Comparison of ENCODE assay signal across 12 cellular contexts in the genomic region with DNA sequence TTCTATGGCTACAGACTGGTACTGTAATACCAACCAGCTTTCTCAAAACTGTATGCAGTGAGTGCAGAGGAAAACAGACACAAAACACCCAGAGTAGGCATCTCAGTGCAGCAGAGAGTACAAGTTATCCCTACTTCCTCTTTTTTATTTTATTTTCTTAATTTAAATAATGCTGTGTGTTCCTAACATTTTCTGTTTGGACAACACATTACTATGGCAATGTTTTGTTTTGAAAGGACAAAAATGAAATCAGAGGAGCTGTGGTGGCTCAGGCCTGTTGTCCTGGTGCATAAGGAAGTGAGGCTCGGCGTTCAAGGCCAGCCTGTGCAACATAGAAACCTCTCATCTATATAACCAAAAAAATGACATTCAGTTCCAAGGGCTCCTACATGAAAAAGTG. TPM values are rescaled to one million over a fixed set of nuclear protein-coding genes. Genes with fewer than 3 reads are reported as not detected.
A peak's percentile ranks its signal among the peaks of the same experiment; 100 is the strongest.
DNase-seq lines count a peak whose midpoint lies in the region; ATAC-seq, FAIRE-seq and TF ChIP-seq lines count a peak whose summit lies in the region.
"Had no signal": no experiment of that assay in that cellular context is flagged by ENCODE, and none has a peak within 500 bp of the region (broad histone marks: within the 10 kb centered on the region; RNA-seq: fewer than 3 reads in every experiment).

No MANE protein-coding gene starts in this region.

- H3K9me1 ChIP-seq in IMR-90 (ENCODE audit: insufficient read depth, low read length) (peaks cover 7% of the 10 kb centered on the region), K562 (ENCODE audit: control insufficient read depth, insufficient read depth, low read length) (peaks cover 7% of the 10 kb centered on the region)

- peaks cover 92% of the 10 kb centered on the region for H3K79me2 ChIP-seq in ACC112 (ENCODE audit: control insufficient read depth, insufficient read depth, low read length, unreplicated experiment)
- peaks cover 96% of the 10 kb centered on the region for H3K79me2 ChIP-seq in K562 (ENCODE audit: control insufficient read depth, insufficient read depth, low read length)

- H4K5ac ChIP-seq in IMR-90 (ENCODE audit: low read depth, low read length): peak overlapping the region; percentile 22; the same call in 1 of the 2 replicates

- no peak overlapping the region for H2AK9ac ChIP-seq in IMR-90 (replicated peaks; ENCODE audit: low read depth, low read length, poor library complexity)

- peak overlapping the region; percentile 76 for H3K23ac ChIP-seq in IMR-90 (ENCODE audit: low read depth, low read length)

- H2BK15ac ChIP-seq in IMR-90 (ENCODE audit: low read depth, low read length): no peak overlapping the region; the same call in 2 of the 3 replicates

- H3K4ac ChIP-seq in IMR-90 (ENCODE audit: low read depth, low read length): peak overlapping the region; percentile 41; the same call in 1 of the 2 replicates

- WGBS in IMR-90 (ENCODE audit: extremely low coverage in 2 of 2, insufficient read length in 1 of 2), 2 experiments: no CpG with 5 or more reads among the region's 2 CpGs
- WGBS in K562 (ENCODE audit: insufficient coverage, low coverage, missing lambda C conversion rate): 97% methylated on average over 2 of the region's 2 CpGs

- H3K4me2 ChIP-seq in IMR-90 (ENCODE audit: low read depth, low read length) (no peak overlapping the region), K562 (ENCODE audit: insufficient read depth, low read length) (no peak overlapping the region)

- H3K4me3 Mint-ChIP-seq in naive B cell (peak overlapping the region in 4 of 8 donors; percentile 6 to 63 (median 42)), endothelial cell (ENCODE audit: unreplicated experiment) (no peak overlapping the region)
- H3K4me3 Mint-ChIP-seq in activated CD8-positive, alpha-beta T cell treated with anti-CD3 and anti-CD28 coated beads for 36 hours: no peak overlapping the region
- H3K4me3 Mint-ChIP-seq: activated naive CD8-positive, alpha-beta T cell treated with anti-CD3 and anti-CD28 coated beads, Interleukin-2, amount 10 ng/mL, durations not matched to agents 7 days and 5 days had no signal

- peak overlapping the region in 1 of 2 experiments; percentile 4; a peak in 1 of 4 replicates for H4K8ac ChIP-seq in IMR-90 (ENCODE audit: low read depth in 2 of 2, low read length in 2 of 2)

- TF ChIP-seq CTCF in IMR-90 (conservative IDR thresholded peaks at IDR 0.05; ENCODE audit: low read depth, low read length) (no peak), K562 (IDR thresholded peaks at IDR 0.05 in 2 of 3, conservative IDR thresholded peaks at IDR 0.05 in 1 of 3; ENCODE audit: insufficient read depth in 2 of 3, low read depth in 1 of 3, low read length in 3 of 3) (no peak), endothelial cell (IDR thresholded peaks at IDR 0.05; ENCODE audit: unreplicated experiment) (no peak)
- no peak for TF ChIP-seq CTCF in activated CD8-positive, alpha-beta T cell treated with anti-CD3 and anti-CD28 coated beads for 36 hours (IDR thresholded peaks at IDR 0.05)

- H3K18ac ChIP-seq in IMR-90 (ENCODE audit: low read depth, low read length): peak overlapping the region; percentile 50; the same call in 1 of the 2 replicates

- H3K9me3 ChIP-seq in IMR-90 (ENCODE audit: control insufficient read depth, insufficient read depth, low read length) (no peaks in the 10 kb centered on the region), K562 (replicated peaks; ENCODE audit: control insufficient read depth, insufficient read depth, low read depth, low read length) (no peaks in the 10 kb centered on the region)

- H2AK5ac ChIP-seq in IMR-90 (ENCODE audit: low read depth, low read length): no peak overlapping the region

- peaks cover 84% of the 10 kb centered on the region for H4K20me1 ChIP-seq in IMR-90 (ENCODE audit: insufficient read depth, low read length)
- peaks cover 6% of the 10 kb centered on the region for H4K20me1 ChIP-seq in K562 (replicated peaks; ENCODE audit: control insufficient read depth, insufficient read depth, low read length)

- H3K9me3 Mint-ChIP-seq in naive B cell: no peaks in the 10 kb centered on the region
- H3K9me3 Mint-ChIP-seq in endothelial cell (ENCODE audit: unreplicated experiment): no peaks in the 10 kb centered on the region
- no peaks in the 10 kb centered on the region for H3K9me3 Mint-ChIP-seq in activated CD8-positive, alpha-beta T cell treated with anti-CD3 and anti-CD28 coated beads for 36 hours
- H3K9me3 Mint-ChIP-seq: activated naive CD8-positive, alpha-beta T cell treated with anti-CD3 and anti-CD28 coated beads, Interleukin-2, amount 10 ng/mL, durations not matched to agents 7 days and 5 days had no signal

- in situ Hi-C loops in IMR-90 (cut with MboI; ENCODE audit: low sequenced_read_pairs) (loop anchor here (5.0 kb wide), 1 partner anchor 135 kb away; no protein-coding TSS in a partner anchor), K562 (cut with MboI) (loop anchor here (5.0 to 10.0 kb wide), 2 partner anchors 285 to 427 kb away; a partner anchor contains a TSS)

- no TSS peak for BruUV-seq in IMR-90 (replicated peaks; lab: Mats Ljungman, UMichigan)
- no TSS peak for BruUV-seq in K562 (replicated peaks; lab: Mats Ljungman, UMichigan)

- POLR2A ChIA-PET in IMR-90 (lab: Charles Lee; ENCODE audit: unreplicated experiment) (no interaction called here), K562 (lab: Yijun Ruan, JAX) (interaction anchor here (1.1 kb wide), 1 partner anchor 24 kb away, joined by 5 read pairs; no protein-coding TSS in a partner anchor)
- POLR2A ChIA-PET in activated CD8-positive, alpha-beta T cell treated with anti-CD3 and anti-CD28 coated beads for 36 hours (lab: Charles Lee): no interaction called here

- no peak for TF ChIP-seq EP300 in K562 (IDR thresholded peaks at IDR 0.05; ENCODE audit: low read length)

- H3K14ac ChIP-seq in IMR-90 (replicated peaks; ENCODE audit: low read depth, low read length): peak overlapping the region; percentile 49; the same call in 1 of the 2 replicates

- H3K79me1 ChIP-seq in IMR-90 (ENCODE audit: low read depth in 1 of 2, low read length in 2 of 2): peaks cover 0 to 51% of the 10 kb centered on the region in 2 experiments; a peak in 2 of 4 replicates

- DNase-seq in IMR-90: no peak
- DNase-seq in K562 (ENCODE audit: extremely low read depth in 1 of 4, low spot score in 3 of 4): no peak
- no peak for DNase-seq in naive B cell
- DNase-seq in NCI-H1930 (lab: John Stamatoyannopoulos, UW): no peak
- DNase-seq in SK-N-DZ (ENCODE audit: low spot score): no peak
- no peak for DNase-seq in endothelial cell (ENCODE audit: low spot score)
- no peak for DNase-seq in activated CD8-positive, alpha-beta T cell treated with anti-CD3 and anti-CD28 coated beads for 36 hours
- DNase-seq: activated CD4-positive, alpha-beta T cell treated with anti-CD3 and anti-CD28 coated beads, Interleukin-2, amount 50 U/mL, for 48 hours; activated naive CD8-positive, alpha-beta T cell treated with anti-CD3 and anti-CD28 coated beads, Interleukin-2, amount 10 ng/mL, durations not matched to agents 7 days and 5 days; NCI-H1694; stimulated activated naive CD4-positive, alpha-beta T cell treated with Interleukin-2 at 50 U/mL for 16 hours had no signal

- TF ChIP-seq POLR2A in IMR-90 (IDR thresholded peaks at IDR 0.05; ENCODE audit: low read depth, low read length) (no peak), K562 (conservative IDR thresholded peaks at IDR 0.05) (no peak)

- no peak overlapping the region for H3K56ac ChIP-seq in IMR-90 (ENCODE audit: extremely low read depth, insufficient read depth, low read length)

- H2BK20ac ChIP-seq in IMR-90 (ENCODE audit: low read depth, low read length): no peak overlapping the region

- H3K36me3 Mint-ChIP-seq in naive B cell (peaks cover 0 to 6% of the 10 kb centered on the region in 2 donors), endothelial cell (ENCODE audit: low read depth, unreplicated experiment) (peaks cover 10% of the 10 kb centered on the region)
- no peaks in the 10 kb centered on the region for H3K36me3 Mint-ChIP-seq in activated CD8-positive, alpha-beta T cell treated with anti-CD3 and anti-CD28 coated beads for 36 hours (ENCODE audit: low read depth)

- H3K36me3 ChIP-seq in ACC112 (ENCODE audit: insufficient read depth, low read length): 0 out of 2 replicates have a peak, but pooled peaks cover 4% of the 10 kb centered on the region
- peaks cover 10% of the 10 kb centered on the region for H3K36me3 ChIP-seq in IMR-90 (ENCODE audit: control insufficient read depth, insufficient read depth, low read length)
- peaks cover 61% of the 10 kb centered on the region for H3K36me3 ChIP-seq in K562 (ENCODE audit: control insufficient read depth, insufficient read depth, low read length)

- H3K27ac Mint-ChIP-seq in naive B cell (peak overlapping the region in 2 of 6 donors; percentile 75 to 81), endothelial cell (ENCODE audit: unreplicated experiment) (no peak overlapping the region)
- H3K27ac Mint-ChIP-seq in activated CD8-positive, alpha-beta T cell treated with anti-CD3 and anti-CD28 coated beads for 36 hours: no peak overlapping the region
- H3K27ac Mint-ChIP-seq: activated naive CD8-positive, alpha-beta T cell treated with anti-CD3 and anti-CD28 coated beads, Interleukin-2, amount 10 ng/mL, durations not matched to agents 7 days and 5 days had no signal

- H3K9ac ChIP-seq in IMR-90 (ENCODE audit: low read depth, low read length) (no peak overlapping the region; the same call in 1 of the 2 replicates), K562 (ENCODE audit: insufficient read depth in 1 of 2, low read depth in 2 of 2, low read length in 2 of 2) (no peak overlapping the region)

- H3K4me1 Mint-ChIP-seq in naive B cell: peaks cover 37 to 56% (median 45%) of the 10 kb centered on the region in 3 donors
- H3K4me1 Mint-ChIP-seq in endothelial cell (ENCODE audit: unreplicated experiment): peaks cover 53% of the 10 kb centered on the region
- H3K4me1 Mint-ChIP-seq in activated CD8-positive, alpha-beta T cell treated with anti-CD3 and anti-CD28 coated beads for 36 hours (ENCODE audit: low read depth): peaks cover 19% of the 10 kb centered on the region

- H3K4me3 ChIP-seq in ACC112 (ENCODE audit: low read depth, low read length) (no peak overlapping the region), IMR-90 (ENCODE audit: insufficient read depth, low read depth, low read length) (no peak overlapping the region), K562 (no peak overlapping the region)

- H3K27me3 ChIP-seq in ACC112 (ENCODE audit: insufficient read depth, low read length) (no peaks in the 10 kb centered on the region), IMR-90 (ENCODE audit: control insufficient read depth, insufficient read depth, low read length) (no peaks in the 10 kb centered on the region), K562 (ENCODE audit: control insufficient read depth in 2 of 2, insufficient read depth in 2 of 2, low read length in 2 of 2) (no peaks in the 10 kb centered on the region)

- H3K27ac ChIP-seq in ACC112 (ENCODE audit: low read depth, low read length) (peak overlapping the region; percentile 82), IMR-90 (ENCODE audit: insufficient read depth, low read length) (peak overlapping the region; percentile 47; the same call in 1 of the 2 replicates), K562 (ENCODE audit: extremely low read depth, low read depth, low read length) (no peak overlapping the region)

- CTCF ChIA-PET in IMR-90 (lab: Yijun Ruan, JAX) (interaction anchor here (4.8 kb wide), 1 partner anchor 136 kb away, joined by 32 read pairs; no protein-coding TSS in a partner anchor), K562 (lab: Yijun Ruan, JAX; ENCODE audit: low intra/inter-chr PET ratio) (no interaction called here)
- CTCF ChIA-PET in activated CD8-positive, alpha-beta T cell treated with anti-CD3 and anti-CD28 coated beads for 36 hours (lab: Charles Lee): interaction anchor here (1.1 to 10.9 kb wide), 4 partner anchors 49 to 136 kb away, joined by 3 to 347 read pairs (median 6); no protein-coding TSS in a partner anchor

- no peak overlapping the region for H2AFZ ChIP-seq in ACC112 (ENCODE audit: low read length, unreplicated experiment)
- H2AFZ ChIP-seq in IMR-90 (replicated peaks; ENCODE audit: low read length, poor library complexity): no peak overlapping the region
- H2AFZ ChIP-seq in K562 (ENCODE audit: low read depth, low read length): no peak overlapping the region

- ATAC-seq in IMR-90 (ENCODE audit: low read depth) (no peak), K562 (0 out of 3 replicates have a peak, but pooled peaks have one; percentile 7), naive B cell (ENCODE audit: low read depth in 2 of 2) (peak; percentile 56 to 66)
- ATAC-seq in activated CD8-positive, alpha-beta T cell treated with anti-CD3 and anti-CD28 coated beads for 36 hours: no peak

- intact Hi-C loops in IMR-90 (cut with micrococcal nuclease) (loop anchor here (5.0 to 10.0 kb wide), 2 partner anchors 115 to 427 kb away; a partner anchor contains a TSS), K562 (cut with micrococcal nuclease) (loop anchor here (10.0 kb wide), 1 partner anchor 427 kb away; a partner anchor contains a TSS)
- intact Hi-C loops in activated CD8-positive, alpha-beta T cell treated with anti-CD3 and anti-CD28 coated beads for 36 hours (cut with micrococcal nuclease): loop anchor here (10.0 kb wide), 1 partner anchor 67 kb away; a partner anchor contains a TSS

- TF ChIP-seq RAD21 in IMR-90 (IDR thresholded peaks at IDR 0.05; ENCODE audit: low read length): no peak
- TF ChIP-seq RAD21 in K562 (CRISPR knock-in tag; conservative IDR thresholded peaks at IDR 0.05 in 1 of 2, IDR thresholded peaks at IDR 0.05 in 1 of 2): no peak

- H2BK5ac ChIP-seq in IMR-90 (ENCODE audit: low read depth, low read length, poor library complexity, severe bottlenecking): peak overlapping the region; percentile 71

- no peak overlapping the region for H2BK120ac ChIP-seq in IMR-90 (ENCODE audit: low read depth, low read length)

- dilution Hi-C loops in IMR-90 (cut with HindIII; ENCODE audit: low sequenced_read_pairs, unreplicated experiment): no loop called here

- FAIRE-seq in K562 (lab: Jason Lieb, UNC): no peak

- H3K4me1 ChIP-seq in ACC112 (ENCODE audit: control insufficient read depth, insufficient read depth, low read length, unreplicated experiment) (peaks cover 67% of the 10 kb centered on the region), IMR-90 (ENCODE audit: control insufficient read depth, insufficient read depth, low read length) (peaks cover 28% of the 10 kb centered on the region), K562 (replicated peaks in 1 of 2; ENCODE audit: control insufficient read depth in 2 of 2, insufficient read depth in 2 of 2, low read length in 2 of 2) (peaks cover 7 to 23% of the 10 kb centered on the region in 2 experiments; a peak in 3 of 5 replicates)

- H3K27me3 Mint-ChIP-seq in naive B cell (no peaks in the 10 kb centered on the region), endothelial cell (ENCODE audit: unreplicated experiment) (peaks cover 5% of the 10 kb centered on the region)
- H3K27me3 Mint-ChIP-seq in activated CD8-positive, alpha-beta T cell treated with anti-CD3 and anti-CD28 coated beads for 36 hours: no peaks in the 10 kb centered on the region
- H3K27me3 Mint-ChIP-seq: activated naive CD8-positive, alpha-beta T cell treated with anti-CD3 and anti-CD28 coated beads, Interleukin-2, amount 10 ng/mL, durations not matched to agents 7 days and 5 days had no signal

- no peak overlapping the region for H4K91ac ChIP-seq in IMR-90 (ENCODE audit: insufficient read depth, low read depth, low read length)

RNA-seq across cellular contexts. Expression of a gene that starts 33.7 kb away (rescaled TPM):
- total RNA-seq in IMR-90 (2012; rRNA removed) (2.8 and 3.2 TPM in 2 replicates), K562 (2014; rRNA removed) (1.7 and 3.4 TPM in 2 replicates), K562 (2014; rRNA removed; fragmentation: Illumina TruSeq; extraction: Trizol) (0.54 and 0.76 TPM in 2 replicates), K562 (2015; rRNA removed; fragmentation: Illumina TruSeq; extraction: Trizol) (10.2 TPM in 2 replicates), K562 (2021) (2.2 and 2.5 TPM in 2 replicates), endothelial cell (ENCODE audit: unreplicated experiment) (1.6 TPM)
- polyA plus RNA-seq in IMR-90 (2012; rRNA removed) (10.8 and 13.9 TPM in 2 replicates), K562 (2011; rRNA removed) (1.4 and 1.6 TPM in 2 replicates), K562 (2014; fragmentation: Illumina TruSeq; extraction: Trizol) (3.3 and 3.9 TPM in 2 replicates), K562 (2014; fragmentation: Nextera tagmentation; extraction: Ambion mirVana) (under 1 TPM; 0.22 to 0.34 TPM), K562 (2014; rRNA removed) (1.2 and 2.8 TPM in 2 replicates), naive B cell (ENCODE audit: low read depth in 6 of 6) (10 to 100 TPM; 28.4 to 56.4 (median 36.0) TPM)
- polyA plus RNA-seq in IMR-90 (2012; cell fraction: cytosol; rRNA removed): 7.9 and 13.9 TPM in 2 replicates
- polyA plus RNA-seq in IMR-90 (2012; cell fraction: nucleus; rRNA removed; ENCODE audit: low replicate concordance): 29.8 and 69.7 TPM in 2 replicates
- 0.35 and 0.79 TPM in 2 replicates for total RNA-seq in K562 (2011; cell fraction: chromatin; rRNA removed; ENCODE audit: low replicate concordance)
- 1.1 and 1.5 TPM in 2 replicates for total RNA-seq in K562 (2011; cell fraction: nucleolus; rRNA removed)
- total RNA-seq in K562 (2011; cell fraction: nucleoplasm; rRNA removed): 0.59 and 0.69 TPM in 2 replicates
- 1.9 and 6.8 TPM in 2 replicates for polyA plus RNA-seq in K562 (2011; cell fraction: cytosol; rRNA removed)
- 0.60 and 0.92 TPM in 2 replicates for polyA plus RNA-seq in K562 (2011; cell fraction: nucleus; rRNA removed)
- 9.4 and 9.9 TPM in 2 replicates for polyA plus RNA-seq in K562 (2012)
- polyA minus RNA-seq in K562 (2011; rRNA and poly(A)+ RNA removed): 0.48 and 1.1 TPM in 2 replicates
- 0.91 and 0.95 TPM in 2 replicates for polyA minus RNA-seq in K562 (2011; cell fraction: cytosol; rRNA and poly(A)+ RNA removed)
- 0.27 and 0.44 TPM in 2 replicates for polyA minus RNA-seq in K562 (2011; cell fraction: nucleus; rRNA and poly(A)+ RNA removed)
- not detected in 2 replicates for polyA plus RNA-seq in SK-N-DZ (2014; cell fraction: cytosol; rRNA removed)
- not detected in 2 replicates for polyA plus RNA-seq in SK-N-DZ (2014; cell fraction: nucleus; rRNA removed)
- 10 to 100 TPM; 22.1 to 23.8 TPM for total RNA-seq in activated CD8-positive, alpha-beta T cell treated with anti-CD3 and anti-CD28 coated beads for 36 hours

Comparison
In these comparisons a context has a peak if more than half of its experiments do, and no peak if none do; other contexts are left out.
1. ATAC-seq: peak in K562 (single experiment) and naive B cell (2 of 2); none in IMR-90 (single experiment) and activated CD8-positive, alpha-beta T cell treated with anti-CD3 and anti-CD28 coated beads for 36 hours (single experiment).